Comparison of ENCODE assay signal across 9 cellular contexts in genomic region chr3:48468329-48468731, GRCh38. TPM values are rescaled to one million over a fixed set of nuclear protein-coding genes. Genes with fewer than 3 reads are reported as not detected.
DNase-seq lines count a peak whose midpoint lies in the region; ATAC-seq and TF ChIP-seq lines count a peak whose summit lies in the region.
"Had no signal": no experiment of that assay in that cellular context is flagged by ENCODE, and none has a peak within 500 bp of the region (broad histone marks: within the 10 kb centered on the region; RNA-seq: fewer than 3 reads in every experiment).

No MANE protein-coding gene starts in this region.

- in situ Hi-C loops in GM18951 (cut with MboI; ENCODE audit: low sequenced_read_pairs, unreplicated experiment) = no loop called here

- TF ChIP-seq CTCF in 22Rv1 (IDR thresholded peaks at IDR 0.05) (no peak), brain (conservative IDR thresholded peaks at IDR 0.05) (no peak), nephron (IDR thresholded peaks at IDR 0.05; ENCODE audit: unreplicated experiment in 3 of 3) (no peak), WERI-Rb-1 (IDR thresholded peaks at IDR 0.05; ENCODE audit: low read depth, low read length) (no peak)

- H3K27ac ChIP-seq in 22Rv1 (peak overlapping the region; percentile 99), WERI-Rb-1 (no peak overlapping the region)

- ATAC-seq in HG03571 (IDR thresholded peaks at IDR 0.05; ENCODE audit: unreplicated experiment) = no peak
- ATAC-seq in activated CD4-positive, CD25-positive, alpha-beta regulatory T cell treated with anti-CD3 and anti-CD28 coated beads, Interleukin-2, amount 50 U/mL, for 24 hours = no peak

- H3K9me3 ChIP-seq in WERI-Rb-1 (ENCODE audit: severe bottlenecking) = no peaks in the 10 kb centered on the region

- H3K36me3 Mint-ChIP-seq in brain (peaks cover 19% of the 10 kb centered on the region), nephron (ENCODE audit: low read depth) (peaks cover 3% of the 10 kb centered on the region)

- no peaks in the 10 kb centered on the region for H3K9me3 Mint-ChIP-seq in brain
- no peaks in the 10 kb centered on the region for H3K9me3 Mint-ChIP-seq in nephron

- TF ChIP-seq POLR2A in GM18951 (IDR thresholded peaks at IDR 0.05; ENCODE audit: extremely low read depth, insufficient read depth, insufficient read length) = peak; percentile 11

- no peak for DNase-seq in WERI-Rb-1
- no peak for DNase-seq in NK-92 treated with Interleukin-12 subunit alpha and Interleukin-12 subunit beta, amount 100 ng/mL, for 24 hours (lab: John Stamatoyannopoulos, UW)
- DNase-seq: NCI-H748 treated with DMSO at 0.1 percent for 48 hours had no signal

- H3K27ac Mint-ChIP-seq in brain = peak overlapping the region; percentile 95 to 100 (median 97)
- peak overlapping the region; percentile 3 to 41 (median 27) for H3K27ac Mint-ChIP-seq in nephron

- no peaks in the 10 kb centered on the region for H3K27me3 ChIP-seq in WERI-Rb-1 (ENCODE audit: insufficient read depth, low read depth, severe bottlenecking)

- no peak overlapping the region for H3K4me3 ChIP-seq in WERI-Rb-1 (ENCODE audit: low read depth, low read length)

- H3K27me3 Mint-ChIP-seq in brain (peaks cover 9% of the 10 kb centered on the region), nephron (ENCODE audit: low read depth) (no peaks in the 10 kb centered on the region)

- peaks cover 78% of the 10 kb centered on the region for H3K4me1 Mint-ChIP-seq in brain
- peaks cover 29% of the 10 kb centered on the region for H3K4me1 Mint-ChIP-seq in nephron

- H3K4me3 Mint-ChIP-seq in brain (peak overlapping the region in 3 of 5 experiments; percentile 27 to 66 (median 58)), nephron (peak overlapping the region in 2 of 3 experiments; percentile 8 to 48)

- H3K36me3 ChIP-seq in WERI-Rb-1 = peaks cover 20% of the 10 kb centered on the region

RNA-seq across cellular contexts. Expression of gene ATRIP, which starts 21.8 kb away (rescaled TPM):
- 5.9 TPM for polyA plus RNA-seq in brain (ENCODE audit: insufficient read depth, low read depth, low replicate concordance)

RNA-seq across cellular contexts. Expression of gene TMA7, which starts 28.3 kb away (rescaled TPM):
- polyA plus RNA-seq in brain (ENCODE audit: insufficient read depth, low read depth, low replicate concordance) = 232 TPM

RNA-seq across cellular contexts. Expression of gene CCDC51, which starts 28.4 kb away (rescaled TPM):
- 11.4 TPM for polyA plus RNA-seq in brain (ENCODE audit: insufficient read depth, low read depth, low replicate concordance)

RNA-seq across cellular contexts. Expression of gene SHISA5, which starts 35.6 kb away (rescaled TPM):
- 109 TPM for polyA plus RNA-seq in brain (ENCODE audit: insufficient read depth, low read depth, low replicate concordance)

RNA-seq across cellular contexts. Expression of gene PLXNB1, which starts 38.4 kb away (rescaled TPM):
- polyA plus RNA-seq in brain (ENCODE audit: insufficient read depth, low read depth, low replicate concordance) = 70.1 TPM
